ENCODE assay signal across 1 cellular context in the genomic region with DNA sequence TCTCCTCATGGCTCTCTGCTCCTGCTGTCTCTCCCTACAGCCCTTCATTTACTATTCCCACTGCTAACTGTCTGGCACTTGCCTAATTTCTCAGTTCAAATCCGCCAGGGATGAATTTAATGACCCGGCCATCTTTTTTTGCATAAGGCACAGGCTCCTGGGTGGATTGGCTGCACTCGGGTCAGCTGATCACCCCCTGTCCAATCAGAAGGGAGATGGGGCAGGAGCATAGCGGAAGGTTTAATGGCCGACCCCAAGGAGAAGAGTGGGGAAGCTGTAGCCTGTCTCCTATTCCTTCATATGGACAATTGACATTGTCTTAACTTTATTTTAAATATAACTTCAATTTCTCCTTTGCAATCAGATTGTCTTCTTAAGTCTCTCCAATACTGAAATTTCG.
TF ChIP-seq lines count a peak whose summit lies in the region.

No MANE protein-coding gene starts in this region.

TF ChIP-seq in K562, 482 proteins besides CTCF, POLR2A, EP300 and RAD21 (continued from another document):
- TF ChIP-seq MYBL2 (IDR thresholded peaks at IDR 0.05; ENCODE audit: low read depth): no peak
- TF ChIP-seq MYBL2 (CRISPR knock-in tag; IDR thresholded peaks at IDR 0.05; ENCODE audit: borderline replicate concordance): no peak
- no peak for TF ChIP-seq TAL1 (IDR thresholded peaks at IDR 0.05)
